ENCODE assay signal across 10 cellular contexts in the genomic region with DNA sequence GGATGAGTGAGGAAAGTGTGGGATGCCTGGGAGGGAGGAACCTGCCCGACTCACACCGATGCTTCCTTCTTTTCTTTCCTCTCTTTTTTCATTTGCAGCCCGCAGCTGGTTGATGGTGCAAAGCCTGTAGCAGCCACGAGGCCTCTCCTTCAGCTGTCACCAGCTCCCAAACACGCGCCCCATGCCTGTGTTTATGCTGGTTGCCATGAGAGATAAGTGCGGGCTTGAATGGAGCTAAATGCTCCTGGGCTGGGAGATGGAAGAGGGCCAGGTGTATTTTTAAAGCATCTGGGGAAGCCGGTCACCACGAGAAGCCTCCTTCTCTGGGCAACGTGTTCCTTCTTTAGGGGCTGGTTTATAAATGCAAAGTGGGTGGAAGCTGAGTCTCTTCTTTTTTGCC. TPM values are rescaled to one million over a fixed set of nuclear protein-coding genes. Genes with fewer than 3 reads are reported as not detected.
A peak's percentile ranks its signal among the peaks of the same experiment; 100 is the strongest.
DNase-seq lines count a peak whose midpoint lies in the region; ATAC-seq and TF ChIP-seq lines count a peak whose summit lies in the region.
"Had no signal": no experiment of that assay in that cellular context is flagged by ENCODE, and none has a peak within 500 bp of the region (broad histone marks: within the 10 kb centered on the region; RNA-seq: fewer than 3 reads in every experiment).

No MANE protein-coding gene starts in this region.

- no peaks in the 10 kb centered on the region for H3K27me3 ChIP-seq in HL-60 (ENCODE audit: insufficient read depth, poor library complexity, severe bottlenecking)

- TF ChIP-seq CTCF in HL-60 (IDR thresholded peaks at IDR 0.05; ENCODE audit: insufficient read depth, low read length) (no peak), RWPE1 (conservative IDR thresholded peaks at IDR 0.05; ENCODE audit: low read depth) (no peak)

- H3K27ac ChIP-seq in HL-60 (replicated peaks) (peak overlapping the region; percentile 18; the same call in 1 of the 2 replicates), RWPE1 (no peak overlapping the region)

- intact Hi-C loops in head of caudate nucleus (cut with DNase I): no loop called here

- ATAC-seq in HG02973 (IDR thresholded peaks at IDR 0.05; ENCODE audit: unreplicated experiment): no peak

- peak in 1 of 2 experiments; percentile 68 for DNase-seq in HL-60 (ENCODE audit: low read depth in 1 of 2, low spot score in 1 of 2)
- DNase-seq in NCI-H2227 treated with DMSO at 0.1 percent for 48 hours (lab: John Stamatoyannopoulos, UW): peak; percentile 65
- peak in 25 of 42 donors; percentile 8 to 55 (median 26) for DNase-seq in head of caudate nucleus
- peak; percentile 8 for DNase-seq in putamen (ENCODE audit: low spot score)
- no peak for DNase-seq in H4 (ENCODE audit: low spot score)
- no peak for DNase-seq in RWPE1 (ENCODE audit: low spot score)
- DNase-seq in GM19238 (ENCODE audit: insufficient read length, low spot score): no peak
- DNase-seq: activated CD4-positive, alpha-beta T cell treated with anti-CD3 and anti-CD28 coated beads, Interleukin-2, amount 50 U/mL, for 1 hour; amniotic stem cell had no signal

- CTCF ChIA-PET in RWPE1 (lab: Yijun Ruan, JAX): no interaction called here

- POLR2A ChIA-PET in RWPE1 (lab: Yijun Ruan, JAX; ENCODE audit: low non-redundant PET): no interaction called here

- no peak overlapping the region for H3K4me3 ChIP-seq in HL-60 (replicated peaks; ENCODE audit: insufficient read depth, low read length)

RNA-seq across cellular contexts. Expression of gene COLQ, which starts 9.3 kb away (rescaled TPM):
- not detected in 2 replicates for total RNA-seq in H4 (2014; rRNA removed; shearing (Covaris generic))

Comparison
In these comparisons a context has a peak if more than half of its experiments do, and no peak if none do; other contexts are left out.
1. DNase-seq: peak in NCI-H2227 treated with DMSO at 0.1 percent for 48 hours (single experiment), head of caudate nucleus (25 of 42) and putamen (single experiment); none in H4 (single experiment), RWPE1 (single experiment) and GM19238 (single experiment).